ENCODE assay signal across 8 cellular contexts in genomic region chr13:50081899-50082425, GRCh38.
DNase-seq lines count a peak whose midpoint lies in the region; ATAC-seq and TF ChIP-seq lines count a peak whose summit lies in the region.

No MANE protein-coding gene starts in this region.

- WGBS in lung, 2 donors, result 0% methylated on average over 35 of the region's 35 CpGs

- no peak for TF ChIP-seq CTCF in GM20000 (IDR thresholded peaks at IDR 0.05; ENCODE audit: extremely low read depth, missing control alignments)
- TF ChIP-seq CTCF in lung (IDR thresholded peaks at IDR 0.05; ENCODE audit: control extremely low read depth, extremely low read depth), result no peak

- no peaks in the 10 kb centered on the region for H3K9me3 ChIP-seq in lung (ENCODE audit: control insufficient read depth in 2 of 2, insufficient read depth in 1 of 2, low read length in 1 of 2)

- H3K4me1 ChIP-seq in lung (ENCODE audit: control insufficient read depth in 2 of 2, insufficient read depth in 2 of 2, low read length in 2 of 2), result peaks cover 2 to 3% of the 10 kb centered on the region in 2 donors

- no peaks in the 10 kb centered on the region for H3K27me3 ChIP-seq in lung (ENCODE audit: control insufficient read depth, insufficient read depth)

- H3K27ac ChIP-seq in lung (ENCODE audit: low read depth in 1 of 2, low read length in 1 of 2), result peak overlapping the region; percentile 82 to 91

- H3K4me3 ChIP-seq in lung, result peak overlapping the region; percentile 91

- DNase-seq in COLO668 (lab: John Stamatoyannopoulos, UW; ENCODE audit: unreplicated experiment) (peak; percentile 100), GM20000 (ENCODE audit: low spot score) (peak; percentile 92), HS-5 (ENCODE audit: low read depth) (peak; percentile 72), NK-92 (lab: John Stamatoyannopoulos, UW; ENCODE audit: unreplicated experiment) (peak; percentile 94), lung (ENCODE audit: low spot score) (peak; percentile 98)
- peak; percentile 99 for DNase-seq in activated CD8-positive, alpha-beta memory T cell treated with anti-CD3 and anti-CD28 coated beads for 24 hours
- DNase-seq in effector CD8-positive, alpha-beta T cell (lab: John Stamatoyannopoulos, UW), result peak; percentile 97
- peak; percentile 98 to 99 (median 98) for DNase-seq in stimulated activated CD4-positive, alpha-beta T cell treated with anti-CD3 and anti-CD28 coated beads, TNF-alpha, amount 100 ng/mL, for 24 hours (ENCODE audit: low read depth in 3 of 3)

- peak; percentile 88 for ATAC-seq in lung (ENCODE audit: insufficient read depth, low FRiP score)

- H3K36me3 ChIP-seq in lung (ENCODE audit: control insufficient read depth in 2 of 2, insufficient read depth in 2 of 2, low read length in 2 of 2), result no peaks in the 10 kb centered on the region

Comparison
In these comparisons a context has a peak if more than half of its experiments do, and no peak if none do; other contexts are left out.
1. Peak in every context shown above with its lines: DNase-seq, ATAC-seq, H3K4me3 ChIP-seq and H3K27ac ChIP-seq.